17 cellular contexts compared by ENCODE assay signal in the genomic region with DNA sequence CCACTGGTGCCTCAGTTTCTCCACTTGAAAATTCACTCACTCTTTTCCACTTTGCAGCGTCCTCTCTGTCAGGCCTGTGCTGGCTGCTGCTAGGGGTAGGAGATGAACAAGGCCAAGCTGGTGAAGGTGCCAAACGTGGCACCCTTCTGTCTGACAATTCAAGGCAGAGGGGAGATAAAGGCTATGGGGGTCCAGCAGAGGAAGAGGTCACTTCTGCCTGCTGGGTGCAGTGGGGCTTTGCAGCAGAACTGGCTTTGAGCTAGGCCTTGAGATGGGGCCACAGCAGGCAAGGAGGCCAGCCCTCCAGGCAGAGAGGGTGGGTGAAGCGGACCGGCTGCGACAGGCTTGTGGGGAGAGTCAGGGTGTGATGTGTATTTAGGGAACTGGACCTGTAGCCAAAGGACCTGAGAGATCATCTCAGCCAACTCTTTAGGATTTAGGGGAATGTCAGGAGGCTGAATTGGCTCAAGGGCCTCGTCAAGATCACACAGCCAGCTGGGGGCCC. TPM values are rescaled to one million over a fixed set of nuclear protein-coding genes. Genes with fewer than 3 reads are reported as not detected.
DNase-seq lines count a peak whose midpoint lies in the region; ATAC-seq, FAIRE-seq and TF ChIP-seq lines count a peak whose summit lies in the region.
"Had no signal": no experiment of that assay in that cellular context is flagged by ENCODE, and none has a peak within 500 bp of the region (broad histone marks: within the 10 kb centered on the region; RNA-seq: fewer than 3 reads in every experiment).

No MANE protein-coding gene starts in this region.

- H3K4ac ChIP-seq in mesenchymal stem cell (ENCODE audit: low read depth in 1 of 2, low read length in 2 of 2), result no peak overlapping the region

- no peak for TF ChIP-seq CTCF in osteoblast (IDR thresholded peaks at IDR 0.05; ENCODE audit: extremely low read depth, low read depth, low read length)

- no peak overlapping the region for H3K4me3 ChIP-seq in BLaER1 treated with 17β-estradiol and CSF1 and Interleukin-3, amounts not matched to agents 10 nM and 100 nM
- H3K4me3 ChIP-seq in mesenchymal stem cell (ENCODE audit: insufficient read depth in 1 of 2, low read depth in 1 of 2, low read length in 2 of 2) (no peak overlapping the region), osteoblast (ENCODE audit: insufficient read depth, low read length) (no peak overlapping the region)

- H3K79me2 ChIP-seq in osteoblast (ENCODE audit: insufficient read depth, low read length), result no peaks in the 10 kb centered on the region

- H2BK12ac ChIP-seq in mesenchymal stem cell (ENCODE audit: low read length in 2 of 2), result no peak overlapping the region

- H3K27ac ChIP-seq in BLaER1 treated with 17β-estradiol and CSF1 and Interleukin-3, amounts not matched to agents 10 nM and 100 nM, result peak overlapping the region in 6 of 11 experiments; percentile 5 to 73 (median 43); a peak in 9 of 22 replicates
- no peak overlapping the region for H3K27ac ChIP-seq in mesenchymal stem cell (ENCODE audit: low read length, poor library complexity, severe bottlenecking)
- no peak overlapping the region for H3K27ac ChIP-seq in osteoblast (ENCODE audit: low read depth, low read length)

- peak; percentile 28 for FAIRE-seq in HTR-8/SVneo (lab: Jason Lieb, UNC)
- FAIRE-seq: D721Med, G401.6, GM12891, GM18507 had no signal

- WGBS in mesenchymal stem cell, result 89% methylated on average over 6 of the region's 6 CpGs

- no peak overlapping the region for H2BK120ac ChIP-seq in mesenchymal stem cell (ENCODE audit: low read depth, low read length)

- H3K23ac ChIP-seq in mesenchymal stem cell (ENCODE audit: low read length in 2 of 2), result no peak overlapping the region

- DNase-seq in HTR-8/SVneo (ENCODE audit: insufficient read length, low spot score) (no peak), mesenchymal stem cell (no peak), osteoblast (ENCODE audit: insufficient read length, low spot score, missing footprints) (peak; percentile 43), NCI-H128 (lab: John Stamatoyannopoulos, UW; ENCODE audit: unreplicated experiment) (no peak), NCI-H2029 treated with DMSO at 0.1 percent for 48 hours (lab: John Stamatoyannopoulos, UW) (no peak), Kasumi-1 (lab: John Stamatoyannopoulos, UW) (no peak)
- DNase-seq: C1 segment of cervical spinal cord; Caco-2; CD4-positive, alpha-beta T cell; GOT3; H9 had no signal

- H3K14ac ChIP-seq in mesenchymal stem cell (ENCODE audit: low read length in 2 of 2), result no peak overlapping the region

- no peaks in the 10 kb centered on the region for H3K36me3 ChIP-seq in BLaER1 treated with 17β-estradiol and CSF1 and Interleukin-3, amounts not matched to agents 10 nM and 100 nM
- H3K36me3 ChIP-seq in mesenchymal stem cell (ENCODE audit: control insufficient read depth in 1 of 2, insufficient read depth in 2 of 2, low read depth in 1 of 2, low read length in 2 of 2) (no peaks in the 10 kb centered on the region), osteoblast (ENCODE audit: insufficient read depth, low read length) (no peaks in the 10 kb centered on the region)

- H2AK5ac ChIP-seq in mesenchymal stem cell (ENCODE audit: low read length, severe bottlenecking), result no peak overlapping the region

- H3K4me1 ChIP-seq in BLaER1 treated with 17β-estradiol and CSF1 and Interleukin-3, amounts not matched to agents 10 nM and 100 nM, result peaks cover 0 to 71% (median 47%) of the 10 kb centered on the region in 10 experiments; a peak in 18 of 20 replicates
- H3K4me1 ChIP-seq in mesenchymal stem cell (ENCODE audit: control insufficient read depth, insufficient read depth, low read depth, low read length) (peaks cover under 1% of the 10 kb centered on the region), osteoblast (ENCODE audit: insufficient read depth, low read length) (no peaks in the 10 kb centered on the region)
- H3K4me1 ChIP-seq: Caco-2 had no signal

- no peak overlapping the region for H2BK5ac ChIP-seq in mesenchymal stem cell (ENCODE audit: low read depth, low read length, poor library complexity, severe bottlenecking)

- 0 out of 22 replicates have a peak overlapping the region, but pooled peaks of 1 of the 11 experiments have one; percentile 21 for H3K9ac ChIP-seq in BLaER1 treated with 17β-estradiol and CSF1 and Interleukin-3, amounts not matched to agents 10 nM and 100 nM
- H3K9ac ChIP-seq in mesenchymal stem cell (ENCODE audit: low read length), result no peak overlapping the region

- H3K9me3 ChIP-seq in BLaER1 treated with 17β-estradiol and CSF1 and Interleukin-3, amounts not matched to agents 10 nM and 100 nM (replicated peaks in 1 of 11), result no peaks in the 10 kb centered on the region
- no peaks in the 10 kb centered on the region for H3K9me3 ChIP-seq in mesenchymal stem cell (ENCODE audit: control insufficient read depth, low read length)
- H3K9me3 ChIP-seq in osteoblast (ENCODE audit: low read depth, low read length), result no peaks in the 10 kb centered on the region
- H3K9me3 ChIP-seq: Caco-2 had no signal

- no peak overlapping the region for H2AFZ ChIP-seq in mesenchymal stem cell (ENCODE audit: low read depth, low read length)
- no peak overlapping the region for H2AFZ ChIP-seq in osteoblast (ENCODE audit: low read length)

- H2BK15ac ChIP-seq in mesenchymal stem cell (ENCODE audit: low read depth, poor library complexity, severe bottlenecking), result no peak overlapping the region

- ATAC-seq in GM19395 (IDR thresholded peaks at IDR 0.05; ENCODE audit: unreplicated experiment), result no peak

- H3K27me3 ChIP-seq in BLaER1 treated with 17β-estradiol and CSF1 and Interleukin-3, amounts not matched to agents 10 nM and 100 nM, result peaks cover 12 to 28% (median 22%) of the 10 kb centered on the region in 11 experiments
- H3K27me3 ChIP-seq in mesenchymal stem cell (ENCODE audit: control insufficient read depth in 1 of 2, insufficient read depth in 1 of 2, low read length in 2 of 2), result peaks cover 25 to 42% of the 10 kb centered on the region in 2 experiments
- peaks cover 16% of the 10 kb centered on the region for H3K27me3 ChIP-seq in osteoblast (ENCODE audit: insufficient read depth, low read length)

- no peaks in the 10 kb centered on the region for H3K79me1 ChIP-seq in mesenchymal stem cell (replicated peaks; ENCODE audit: low read length, poor library complexity, severe bottlenecking)

- no peak overlapping the region for H4K91ac ChIP-seq in mesenchymal stem cell (ENCODE audit: low read length)

- H3K18ac ChIP-seq in mesenchymal stem cell (ENCODE audit: low read depth in 1 of 2, low read length in 2 of 2), result no peak overlapping the region

- peak overlapping the region; percentile 40 for H4K8ac ChIP-seq in mesenchymal stem cell (ENCODE audit: low read length)

- peak overlapping the region in 8 of 11 experiments; percentile 2 to 91 (median 67); a peak in 13 of 22 replicates for H3K4me2 ChIP-seq in BLaER1 treated with 17β-estradiol and CSF1 and Interleukin-3, amounts not matched to agents 10 nM and 100 nM
- H3K4me2 ChIP-seq in mesenchymal stem cell (ENCODE audit: low read length, poor library complexity, severe bottlenecking) (no peak overlapping the region), osteoblast (ENCODE audit: insufficient read depth, low read length) (no peak overlapping the region)

- no peaks in the 10 kb centered on the region for H4K20me1 ChIP-seq in BLaER1 treated with 17β-estradiol and CSF1 and Interleukin-3, amounts not matched to agents 10 nM and 100 nM
- no peaks in the 10 kb centered on the region for H4K20me1 ChIP-seq in osteoblast (ENCODE audit: insufficient read depth, low read length)

RNA-seq across cellular contexts. Expression of a gene that starts 48.3 kb away (rescaled TPM):
- 2.3 TPM for polyA plus RNA-seq in mesenchymal stem cell (2013, experiment 1 of 2)
- polyA plus RNA-seq in mesenchymal stem cell (2013, experiment 2 of 2), result 2.2 TPM
- 3.6 and 4.1 TPM in 2 replicates for total RNA-seq in osteoblast

Comparison
In these comparisons a context has a peak if more than half of its experiments do, and no peak if none do; other contexts are left out.
1. H3K27ac ChIP-seq: peak in BLaER1 treated with 17β-estradiol and CSF1 and Interleukin-3, amounts not matched to agents 10 nM and 100 nM (6 of 11); none in mesenchymal stem cell (single experiment) and osteoblast (single experiment).
2. H3K4me2 ChIP-seq: peak in BLaER1 treated with 17β-estradiol and CSF1 and Interleukin-3, amounts not matched to agents 10 nM and 100 nM (8 of 11); none in mesenchymal stem cell (single experiment) and osteoblast (single experiment).